Comparison of ENCODE assay signal across 3 cellular contexts in the genomic region with DNA sequence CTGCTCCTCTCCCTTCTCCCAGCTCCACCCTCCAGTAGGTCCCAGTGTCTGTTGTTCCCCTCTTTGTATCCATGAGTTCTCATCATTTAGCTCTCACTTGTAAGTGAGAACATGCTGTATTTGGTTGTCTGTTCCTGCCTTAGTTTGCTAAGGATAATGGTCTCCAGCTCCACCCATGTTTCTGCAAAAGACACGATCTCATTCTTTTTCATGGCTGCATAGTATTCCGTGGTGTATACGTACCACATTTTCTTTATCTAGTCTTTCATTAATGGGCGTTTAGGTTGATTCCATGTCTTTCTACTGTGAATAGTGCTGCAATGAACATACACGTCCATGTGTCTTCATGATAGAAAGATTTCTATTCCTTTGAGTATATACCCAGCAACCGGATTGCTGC.
TF ChIP-seq lines count a peak whose summit lies in the region.

No MANE protein-coding gene starts in this region.

TF ChIP-seq in SK-N-SH, 30 proteins besides CTCF, POLR2A, EP300 and RAD21 (continued from another document):
- TF ChIP-seq TCF12 (IDR thresholded peaks at IDR 0.05): no peak

TF ChIP-seq in WTC11, 78 proteins besides CTCF, POLR2A, EP300 and RAD21 (continued from another document):
- TF ChIP-seq, protein P1, sequence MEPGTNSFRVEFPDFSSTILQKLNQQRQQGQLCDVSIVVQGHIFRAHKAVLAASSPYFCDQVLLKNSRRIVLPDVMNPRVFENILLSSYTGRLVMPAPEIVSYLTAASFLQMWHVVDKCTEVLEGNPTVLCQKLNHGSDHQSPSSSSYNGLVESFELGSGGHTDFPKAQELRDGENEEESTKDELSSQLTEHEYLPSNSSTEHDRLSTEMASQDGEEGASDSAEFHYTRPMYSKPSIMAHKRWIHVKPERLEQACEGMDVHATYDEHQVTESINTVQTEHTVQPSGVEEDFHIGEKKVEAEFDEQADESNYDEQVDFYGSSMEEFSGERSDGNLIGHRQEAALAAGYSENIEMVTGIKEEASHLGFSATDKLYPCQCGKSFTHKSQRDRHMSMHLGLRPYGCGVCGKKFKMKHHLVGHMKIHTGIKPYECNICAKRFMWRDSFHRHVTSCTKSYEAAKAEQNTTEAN (CRISPR knock-in tag; IDR thresholded peaks at IDR 0.05): no peak
- no peak for TF ChIP-seq PRRX2 (CRISPR knock-in tag; IDR thresholded peaks at IDR 0.05)
- TF ChIP-seq, protein P2, sequence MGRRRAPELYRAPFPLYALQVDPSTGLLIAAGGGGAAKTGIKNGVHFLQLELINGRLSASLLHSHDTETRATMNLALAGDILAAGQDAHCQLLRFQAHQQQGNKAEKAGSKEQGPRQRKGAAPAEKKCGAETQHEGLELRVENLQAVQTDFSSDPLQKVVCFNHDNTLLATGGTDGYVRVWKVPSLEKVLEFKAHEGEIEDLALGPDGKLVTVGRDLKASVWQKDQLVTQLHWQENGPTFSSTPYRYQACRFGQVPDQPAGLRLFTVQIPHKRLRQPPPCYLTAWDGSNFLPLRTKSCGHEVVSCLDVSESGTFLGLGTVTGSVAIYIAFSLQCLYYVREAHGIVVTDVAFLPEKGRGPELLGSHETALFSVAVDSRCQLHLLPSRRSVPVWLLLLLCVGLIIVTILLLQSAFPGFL (CRISPR knock-in tag; IDR thresholded peaks at IDR 0.05; ENCODE audit: borderline replicate concordance): no peak
- TF ChIP-seq ELF4 (CRISPR knock-in tag; IDR thresholded peaks at IDR 0.05; ENCODE audit: low read depth): no peak
- peak; percentile 34; the same call in 1 of the 2 replicates for TF ChIP-seq GTF2I (CRISPR knock-in tag; conservative IDR thresholded peaks at IDR 0.05)

TF ChIP-seq in H1, 55 proteins besides CTCF, POLR2A, EP300 and RAD21:
- TF ChIP-seq SIN3A (conservative IDR thresholded peaks at IDR 0.05 in 1 of 2, IDR thresholded peaks at IDR 0.05 in 1 of 2; ENCODE audit: low read depth in 1 of 2, low read length in 2 of 2) (no peak), KDM1A (IDR thresholded peaks at IDR 0.05; ENCODE audit: borderline replicate concordance, low read length) (peak; percentile 82; the same call in 1 of the 2 replicates)
TF ChIP-seq in H1: peak in this region for 1.
